In genomic region chr11:47527186-47527585, GRCh38 we compare ENCODE assay signal across 2 cellular contexts.
TF ChIP-seq lines count a peak whose summit lies in the region.

No MANE protein-coding gene starts in this region.

TF ChIP-seq in HEK293, 187 proteins besides CTCF, POLR2A, EP300 and RAD21:
- peak; percentile 52; the same call in 1 of the 2 replicates for TF ChIP-seq SP7 (tag by site-specific recombination; IDR thresholded peaks at IDR 0.05)
- TF ChIP-seq ZNF639 (tag by site-specific recombination; IDR thresholded peaks at IDR 0.05) = no peak
- peak; percentile 62 for TF ChIP-seq PRDM10 (tag by site-specific recombination; IDR thresholded peaks at IDR 0.05)
- no peak for TF ChIP-seq ZNF549 (tag by site-specific recombination; IDR thresholded peaks at IDR 0.05)
TF ChIP-seq in HEK293: peak in this region for 2.

TF ChIP-seq in K562, 482 proteins besides CTCF, POLR2A, EP300 and RAD21:
- TF ChIP-seq ELF1 (tag; IDR thresholded peaks at IDR 0.05) = no peak
- TF ChIP-seq PRDM10 (IDR thresholded peaks at IDR 0.05; ENCODE audit: partially characterized antibody) = peak; percentile 42
